23 cellular contexts compared by ENCODE assay signal in the genomic region with DNA sequence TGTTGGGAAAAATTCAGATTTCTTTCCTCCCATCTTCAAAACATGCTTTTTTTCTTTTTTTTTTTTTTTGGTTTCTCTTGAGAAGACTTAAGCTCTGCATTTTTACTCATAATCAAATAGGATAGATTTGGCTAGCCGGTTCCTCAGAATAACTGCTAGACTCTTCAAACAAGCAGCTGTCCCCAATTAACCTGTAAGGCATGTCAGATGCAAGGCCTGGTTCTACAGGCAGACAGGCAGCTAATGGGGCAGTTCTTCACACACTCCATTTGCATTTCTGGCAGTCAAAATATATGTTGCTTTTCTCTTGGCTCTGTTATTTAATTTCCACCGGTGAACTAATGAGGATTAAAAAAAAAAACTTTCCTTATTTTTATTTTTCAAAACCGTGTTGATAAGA.
A peak's percentile ranks its signal among the peaks of the same experiment; 100 is the strongest.
DNase-seq lines count a peak whose midpoint lies in the region; ATAC-seq, FAIRE-seq and TF ChIP-seq lines count a peak whose summit lies in the region.
"Had no signal": no experiment of that assay in that cellular context is flagged by ENCODE, and none has a peak within 500 bp of the region (broad histone marks: within the 10 kb centered on the region; RNA-seq: fewer than 3 reads in every experiment).

No MANE protein-coding gene starts in this region.

- no peak for TF ChIP-seq CTCF in LNCaP clone FGC (IDR thresholded peaks at IDR 0.05; ENCODE audit: control insufficient read depth, extremely low read depth, insufficient read depth)

- peaks cover 11 to 47% (median 44%) of the 10 kb centered on the region in 3 donors for H3K4me1 Mint-ChIP-seq in CD8-positive, alpha-beta memory T cell

- no peaks in the 10 kb centered on the region for H3K9me3 Mint-ChIP-seq in CD8-positive, alpha-beta memory T cell

- POLR2A ChIA-PET in CD8-positive, alpha-beta memory T cell (lab: Charles Lee), result no interaction called here

- H3K27ac ChIP-seq in CD8-positive, alpha-beta memory T cell (ENCODE audit: low read depth, low read length), result no peak overlapping the region
- H3K27ac ChIP-seq: coronary artery, SJSA1 had no signal

- H3K36me3 Mint-ChIP-seq in CD8-positive, alpha-beta memory T cell, result peaks cover 0 to 11% (median 0%) of the 10 kb centered on the region in 3 donors

- no peaks in the 10 kb centered on the region for H3K9me3 ChIP-seq in CD8-positive, alpha-beta memory T cell (ENCODE audit: low read length)
- H3K9me3 ChIP-seq: SJSA1 had no signal

- CTCF ChIA-PET in CD8-positive, alpha-beta memory T cell (lab: Charles Lee), result interaction anchor here (0.6 to 1.4 kb wide), 3 partner anchors 10 to 82 kb away, joined by 3 read pairs; no protein-coding TSS in a partner anchor

- no peak overlapping the region for H3K4me3 Mint-ChIP-seq in CD8-positive, alpha-beta memory T cell
- H3K4me3 Mint-ChIP-seq: activated CD8-positive, alpha-beta T cell treated with anti-CD3 and anti-CD28 coated beads, Interleukin-2, amount 10 ng/mL, durations not matched to agents 7 days and 5 days had no signal

- FAIRE-seq in endometrium (lab: Jason Lieb, UNC), result peak; percentile 46
- FAIRE-seq: H1 had no signal

- H3K4me1 ChIP-seq in CD8-positive, alpha-beta memory T cell (ENCODE audit: insufficient read depth, low read length), result no peaks in the 10 kb centered on the region

- no peak overlapping the region for H3K4me3 ChIP-seq in CD8-positive, alpha-beta memory T cell (ENCODE audit: low read length)
- H3K4me3 ChIP-seq in LNCaP clone FGC (ENCODE audit: low read depth, low read length), result no peak overlapping the region
- H3K4me3 ChIP-seq: coronary artery, lung, SJSA1, smooth muscle cell had no signal

- no peaks in the 10 kb centered on the region for H3K27me3 ChIP-seq in CD8-positive, alpha-beta memory T cell (ENCODE audit: insufficient read depth, low read length, poor library complexity, severe bottlenecking)
- H3K27me3 ChIP-seq: SJSA1 had no signal

- H3K36me3 ChIP-seq in CD8-positive, alpha-beta memory T cell (ENCODE audit: insufficient read depth, low read length), result no peaks in the 10 kb centered on the region
- H3K36me3 ChIP-seq: SJSA1 had no signal

- peak overlapping the region in 5 of 8 donors; percentile 22 to 77 (median 48) for H3K27ac Mint-ChIP-seq in CD8-positive, alpha-beta memory T cell
- H3K27ac Mint-ChIP-seq: activated CD8-positive, alpha-beta T cell treated with anti-CD3 and anti-CD28 coated beads, Interleukin-2, amount 10 ng/mL, durations not matched to agents 7 days and 5 days had no signal

- no peak for ATAC-seq in GM21526 (IDR thresholded peaks at IDR 0.05; ENCODE audit: low FRiP score, unreplicated experiment)
- ATAC-seq: activated CD8-positive, alpha-beta T cell treated with anti-CD3 and anti-CD28 coated beads, Interleukin-2, amount 10 ng/mL, durations not matched to agents 7 days and 5 days had no signal

- no peaks in the 10 kb centered on the region for H3K27me3 Mint-ChIP-seq in CD8-positive, alpha-beta memory T cell

- DNase-seq in CD8-positive, alpha-beta memory T cell, result no peak
- DNase-seq in LNCaP clone FGC (ENCODE audit: low read depth), result peak; percentile 35
- DNase-seq in SK-N-DZ (ENCODE audit: low spot score), result peak; percentile 70
- no peak for DNase-seq in activated CD4-positive, alpha-beta T cell treated with anti-CD3 and anti-CD28 coated beads for 4 hours
- DNase-seq in T-helper 1 cell, result no peak
- no peak for DNase-seq in GM19238 (ENCODE audit: insufficient read length, low spot score)
- DNase-seq: activated CD8-positive, alpha-beta T cell treated with anti-CD3 and anti-CD28 coated beads, Interleukin-2, amount 10 ng/mL, durations not matched to agents 7 days and 5 days; DMS79 treated with DMSO at 0.1 percent for 48 hours; IMR-90; kidney glomerular epithelial cell; NCI-H1417 treated with DMSO at 0.1 percent for 48 hours; NCI-H226; NK-92 treated with Interleukin-12 subunit alpha and Interleukin-12 subunit beta, amount 100 ng/mL, for 24 hours; occipital lobe; stimulated activated CD4-positive, alpha-beta T cell treated with anti-CD3 and anti-CD28 coated beads, Interleukin-2, amount 100 ng/mL, for 48 hours; stimulated activated naive CD4-positive, alpha-beta T cell treated with Interleukin-2 at 50 U/mL for 16 hours had no signal

Comparison
In these comparisons a context has a peak if more than half of its experiments do, and no peak if none do; other contexts are left out.
1. DNase-seq: peak in LNCaP clone FGC (single experiment) and SK-N-DZ (single experiment); none in CD8-positive, alpha-beta memory T cell (0 of 5), activated CD4-positive, alpha-beta T cell treated with anti-CD3 and anti-CD28 coated beads for 4 hours (0 of 2), T-helper 1 cell (0 of 5) and GM19238 (single experiment).